Comparison of ENCODE assay signal across 6 cellular contexts in genomic region chr12:55818140-55818728, GRCh38. TPM values are rescaled to one million over a fixed set of nuclear protein-coding genes. Genes with fewer than 3 reads are reported as not detected.
DNase-seq lines count a peak whose midpoint lies in the region; ATAC-seq, FAIRE-seq and TF ChIP-seq lines count a peak whose summit lies in the region.

No MANE protein-coding gene starts in this region.

- intact Hi-C loops in endothelial cell of umbilical vein (cut with micrococcal nuclease), result loop anchor here (1.0 to 5.0 kb wide), 2 partner anchors 11 to 81 kb away; partner anchors contain the start of gene DNAJC14

- H3K79me2 ChIP-seq in endothelial cell of umbilical vein (ENCODE audit: control insufficient read depth, insufficient read depth, low read length), result peaks cover 58% of the 10 kb centered on the region

- H2AFZ ChIP-seq in endothelial cell of umbilical vein (ENCODE audit: low read depth, low read length), result peak overlapping the region; percentile 63

- H3K36me3 ChIP-seq in HUES48 (ENCODE audit: control insufficient read depth, insufficient read depth, low read length) (peaks cover 63% of the 10 kb centered on the region), endothelial cell of umbilical vein (ENCODE audit: control insufficient read depth in 2 of 2, extremely low read depth in 1 of 2, insufficient read depth in 2 of 2, low read length in 2 of 2) (peaks cover 14 to 21% of the 10 kb centered on the region in 2 experiments)

- FAIRE-seq in endothelial cell of umbilical vein (lab: Jason Lieb, UNC), result no peak

- H3K27ac ChIP-seq in HUES48 (ENCODE audit: low read depth, low read length) (peak overlapping the region; percentile 30), endothelial cell of umbilical vein (ENCODE audit: insufficient read depth, low read depth, low read length) (peak overlapping the region; percentile 18), skin epidermis (peak overlapping the region in 20 of 21 experiments; percentile 64 to 94 (median 81))

- peak overlapping the region; percentile 70 for H3K4me2 ChIP-seq in endothelial cell of umbilical vein (ENCODE audit: insufficient read depth, low read length)

- H4K20me1 ChIP-seq in endothelial cell of umbilical vein (replicated peaks; ENCODE audit: control insufficient read depth, extremely low read depth, insufficient read depth, low read length), result no peaks in the 10 kb centered on the region

- no peak for TF ChIP-seq CTCF in endothelial cell of umbilical vein (IDR thresholded peaks at IDR 0.05; ENCODE audit: extremely low read depth in 1 of 2, insufficient read depth in 1 of 2, low read depth in 1 of 2, low read length in 2 of 2)

- TSS peak; percentile 48 for BruUV-seq in endothelial cell of umbilical vein (replicated peaks; lab: Mats Ljungman, UMichigan)

- H3K4me3 ChIP-seq in HUES48 (ENCODE audit: low read depth, low read length) (peak overlapping the region; percentile 94), endothelial cell of umbilical vein (replicated peaks in 1 of 3; ENCODE audit: insufficient read depth in 1 of 3, low read depth in 1 of 3, low read length in 3 of 3) (peak overlapping the region; percentile 67 to 82 (median 73)), skin epidermis (peak overlapping the region; percentile 50 to 92 (median 67))

- no peak for DNase-seq in endothelial cell of umbilical vein (ENCODE audit: low read depth, low spot score)
- no peak for DNase-seq in stimulated activated CD4-positive, alpha-beta T cell treated with anti-CD3 and anti-CD28 coated beads, Interleukin-4, amount 100 ng/mL, for 24 hours
- no peak for DNase-seq in hippocampal formation (lab: John Stamatoyannopoulos, UW)

- H3K4me1 ChIP-seq in HUES48 (ENCODE audit: control insufficient read depth, insufficient read depth, low read length) (peaks cover 31% of the 10 kb centered on the region), endothelial cell of umbilical vein (ENCODE audit: control insufficient read depth, extremely low read depth, insufficient read depth, low read length) (peaks cover 16% of the 10 kb centered on the region)

- no peaks in the 10 kb centered on the region for H3K27me3 ChIP-seq in HUES48 (ENCODE audit: control insufficient read depth, insufficient read depth, low read length)
- no peaks in the 10 kb centered on the region for H3K27me3 ChIP-seq in endothelial cell of umbilical vein (ENCODE audit: control insufficient read depth in 2 of 2, insufficient read depth in 2 of 2, low read length in 2 of 2)

- CTCF ChIA-PET in endothelial cell of umbilical vein (lab: Charles Lee), result interaction anchor here (0.6 to 5.8 kb wide), 14 partner anchors 9 to 178 kb away, joined by 3 to 38 read pairs (median 6); partner anchors contain the start of genes DGKA, DNAJC14, GDF11 and PYM1

- POLR2A ChIA-PET in endothelial cell of umbilical vein (lab: Charles Lee), result interaction anchor here (0.8 to 1.8 kb wide), 5 partner anchors 8 to 113 kb away, joined by 3 to 40 read pairs (median 7); partner anchors contain the start of genes CD63 and DNAJC14

- H3K9ac ChIP-seq in HUES48 (ENCODE audit: low read depth, low read length), result peak overlapping the region; percentile 50
- H3K9ac ChIP-seq in endothelial cell of umbilical vein (replicated peaks; ENCODE audit: extremely low read depth, insufficient read depth, low read length), result peak overlapping the region; percentile 66

- H3K9me1 ChIP-seq in endothelial cell of umbilical vein (replicated peaks; ENCODE audit: control insufficient read depth, extremely low read depth, insufficient read depth, low read length), result no peaks in the 10 kb centered on the region

- peak; percentile 20 for ATAC-seq in GM19467 (IDR thresholded peaks at IDR 0.05; ENCODE audit: unreplicated experiment)

- TF ChIP-seq POLR2A in endothelial cell of umbilical vein (IDR thresholded peaks at IDR 0.05; ENCODE audit: low read depth, low read length), result peak; percentile 31

- dilution Hi-C loops in endothelial cell of umbilical vein (cut with MboI; ENCODE audit: extremely low pct_ligation_motif_present, low sequenced_read_pairs), result no loop called here

- H3K9me3 ChIP-seq in HUES48 (ENCODE audit: control insufficient read depth, insufficient read depth, low read length) (no peaks in the 10 kb centered on the region), endothelial cell of umbilical vein (replicated peaks; ENCODE audit: control insufficient read depth, insufficient read depth, low read length) (no peaks in the 10 kb centered on the region)

TF ChIP-seq in endothelial cell of umbilical vein, 7 proteins besides CTCF, POLR2A, EP300 and RAD21:
- TF ChIP-seq GATA2 (IDR thresholded peaks at IDR 0.05; ENCODE audit: insufficient read depth, insufficient read length, low read depth, low read length) (no peak), POLR2AphosphoS5 (IDR thresholded peaks at IDR 0.05; ENCODE audit: insufficient read depth, low read depth, low read length) (peak; percentile 37), MYC (IDR thresholded peaks at IDR 0.05; ENCODE audit: low read depth, low read length) (no peak), FOS (IDR thresholded peaks at IDR 0.05; ENCODE audit: borderline replicate concordance, insufficient read depth, low read length) (no peak), EZH2 (IDR thresholded peaks at IDR 0.05; ENCODE audit: borderline replicate concordance, low read depth, low read length, severe bottlenecking) (no peak), MAX (IDR thresholded peaks at IDR 0.05; ENCODE audit: insufficient read depth, insufficient read length) (no peak)

RNA-seq across cellular contexts. Expression of gene ORMDL2, which starts 0.4 kb away (rescaled TPM):
- 55.0 and 57.8 TPM in 2 replicates for total RNA-seq in endothelial cell of umbilical vein
- polyA plus RNA-seq in endothelial cell of umbilical vein, result 70.4 and 111 TPM in 2 replicates
- polyA plus RNA-seq in endothelial cell of umbilical vein (2011; cell fraction: cytosol; rRNA removed), result 60.4 and 65.3 TPM in 2 replicates
- 22.9 and 28.0 TPM in 2 replicates for polyA plus RNA-seq in endothelial cell of umbilical vein (2011; cell fraction: nucleus; rRNA removed)
- 59.2 and 74.3 TPM in 2 replicates for polyA plus RNA-seq in endothelial cell of umbilical vein (2012)
- polyA minus RNA-seq in endothelial cell of umbilical vein, result 85.2 and 109 TPM in 2 replicates
- polyA minus RNA-seq in endothelial cell of umbilical vein (2011; cell fraction: cytosol; rRNA and poly(A)+ RNA removed), result 47.1 TPM
- polyA minus RNA-seq in endothelial cell of umbilical vein (2011; cell fraction: nucleus; rRNA and poly(A)+ RNA removed), result 19.0 and 31.2 TPM in 2 replicates

RNA-seq across cellular contexts. Expression of gene SARNP, which starts 0.7 kb away (rescaled TPM):
- total RNA-seq in endothelial cell of umbilical vein, result 88.1 and 101 TPM in 2 replicates
- polyA plus RNA-seq in endothelial cell of umbilical vein, result 101 and 108 TPM in 2 replicates
- polyA plus RNA-seq in endothelial cell of umbilical vein (2011; cell fraction: cytosol; rRNA removed), result 113 and 114 TPM in 2 replicates
- 57.2 and 74.4 TPM in 2 replicates for polyA plus RNA-seq in endothelial cell of umbilical vein (2011; cell fraction: nucleus; rRNA removed)
- polyA plus RNA-seq in endothelial cell of umbilical vein (2012), result 139 and 163 TPM in 2 replicates
- polyA minus RNA-seq in endothelial cell of umbilical vein, result 45.1 and 56.5 TPM in 2 replicates
- polyA minus RNA-seq in endothelial cell of umbilical vein (2011; cell fraction: cytosol; rRNA and poly(A)+ RNA removed), result 22.4 TPM
- 25.4 and 37.1 TPM in 2 replicates for polyA minus RNA-seq in endothelial cell of umbilical vein (2011; cell fraction: nucleus; rRNA and poly(A)+ RNA removed)

RNA-seq across cellular contexts. Expression of gene DNAJC14, which starts 11.2 kb away (rescaled TPM):
- total RNA-seq in endothelial cell of umbilical vein, result 29.7 and 33.3 TPM in 2 replicates
- 15.7 and 16.0 TPM in 2 replicates for polyA plus RNA-seq in endothelial cell of umbilical vein
- polyA plus RNA-seq in endothelial cell of umbilical vein (2011; cell fraction: cytosol; rRNA removed), result 14.4 and 15.0 TPM in 2 replicates
- 7.0 and 7.4 TPM in 2 replicates for polyA plus RNA-seq in endothelial cell of umbilical vein (2011; cell fraction: nucleus; rRNA removed)
- 24.0 and 24.1 TPM in 2 replicates for polyA plus RNA-seq in endothelial cell of umbilical vein (2012)
- polyA minus RNA-seq in endothelial cell of umbilical vein, result 11.1 and 19.5 TPM in 2 replicates
- polyA minus RNA-seq in endothelial cell of umbilical vein (2011; cell fraction: cytosol; rRNA and poly(A)+ RNA removed), result 11.3 TPM
- polyA minus RNA-seq in endothelial cell of umbilical vein (2011; cell fraction: nucleus; rRNA and poly(A)+ RNA removed), result 5.2 and 6.0 TPM in 2 replicates

RNA-seq across cellular contexts. Expression of gene MMP19, which starts 24.5 kb away (rescaled TPM):
- 0.31 and 0.78 TPM in 2 replicates for total RNA-seq in endothelial cell of umbilical vein
- 1.6 and 2.0 TPM in 2 replicates for polyA plus RNA-seq in endothelial cell of umbilical vein
- 1.7 and 2.2 TPM in 2 replicates for polyA plus RNA-seq in endothelial cell of umbilical vein (2011; cell fraction: cytosol; rRNA removed)
- 3.2 and 4.1 TPM in 2 replicates for polyA plus RNA-seq in endothelial cell of umbilical vein (2011; cell fraction: nucleus; rRNA removed)
- 2.1 and 3.2 TPM in 2 replicates for polyA plus RNA-seq in endothelial cell of umbilical vein (2012)
- 0.93 and 1.3 TPM in 2 replicates for polyA minus RNA-seq in endothelial cell of umbilical vein
- polyA minus RNA-seq in endothelial cell of umbilical vein (2011; cell fraction: cytosol; rRNA and poly(A)+ RNA removed), result not detected
- 1.2 TPM in 1 of 2 replicates, not detected in the other for polyA minus RNA-seq in endothelial cell of umbilical vein (2011; cell fraction: nucleus; rRNA and poly(A)+ RNA removed)

Comparison
In these comparisons a context has a peak if more than half of its experiments do, and no peak if none do; other contexts are left out.
1. H3K27ac ChIP-seq: peak in every context shown above with its lines; median percentile 81 in skin epidermis; 30 in HUES48; 18 in endothelial cell of umbilical vein.